9 cellular contexts compared by ENCODE assay signal in genomic region chr16:67169642-67170167, GRCh38. TPM values are rescaled to one million over a fixed set of nuclear protein-coding genes. Genes with fewer than 3 reads are reported as not detected.
DNase-seq lines count a peak whose midpoint lies in the region; ATAC-seq, FAIRE-seq and TF ChIP-seq lines count a peak whose summit lies in the region.
"Had no signal": no experiment of that assay in that cellular context is flagged by ENCODE, and none has a peak within 500 bp of the region (broad histone marks: within the 10 kb centered on the region; RNA-seq: fewer than 3 reads in every experiment).

No MANE protein-coding gene starts in this region.

- FAIRE-seq in GM19239 (lab: Jason Lieb, UNC) = no peak
- FAIRE-seq: islet of Langerhans had no signal

- H3K4me3 ChIP-seq in A673 (ENCODE audit: low read depth, low read length, poor library complexity, severe bottlenecking) (peak overlapping the region; percentile 52), mucosa of rectum (ENCODE audit: low read length in 2 of 2) (peak overlapping the region; percentile 61 to 67)

- H3K9ac ChIP-seq in mucosa of rectum (ENCODE audit: low read depth in 1 of 2, low read length in 2 of 2) = peak overlapping the region; percentile 68 to 72

- H3K4me1 ChIP-seq in A673 (ENCODE audit: insufficient read depth, low read length, poor library complexity, severe bottlenecking) (peaks cover 19% of the 10 kb centered on the region), mucosa of rectum (ENCODE audit: control insufficient read depth in 2 of 2, insufficient read depth in 2 of 2, low read length in 2 of 2) (peaks cover 42 to 44% of the 10 kb centered on the region in 2 donors)

- POLR2A ChIA-PET in A673 (lab: Charles Lee; ENCODE audit: low non-redundant PET) = interaction anchor here (0.7 kb wide), 1 partner anchor 9 kb away, joined by 4 read pairs; no protein-coding TSS in a partner anchor

- H3K27me3 ChIP-seq in A673 (replicated peaks; ENCODE audit: insufficient read depth, low read depth, low read length, poor library complexity) (no peaks in the 10 kb centered on the region), mucosa of rectum (ENCODE audit: control insufficient read depth in 2 of 2, insufficient read depth in 2 of 2, low read length in 2 of 2) (peaks cover 5 to 9% of the 10 kb centered on the region in 2 donors)

- intact Hi-C loops in A673 (cut with micrococcal nuclease; ENCODE audit: unreplicated experiment) = no loop called here

- peak; percentile 83 for TF ChIP-seq CTCF in A673 (conservative IDR thresholded peaks at IDR 0.05; ENCODE audit: low read depth, low read length)

- H3K36me3 ChIP-seq in A673 (ENCODE audit: insufficient read depth, low read length, poor library complexity, severe bottlenecking) = no peaks in the 10 kb centered on the region
- H3K36me3 ChIP-seq in mucosa of rectum (ENCODE audit: control insufficient read depth in 2 of 2, insufficient read depth in 2 of 2, low read length in 2 of 2) = no peaks in the 10 kb centered on the region

- H3K9me3 ChIP-seq in A673 (ENCODE audit: low read depth, low read length, poor library complexity, severe bottlenecking) (no peaks in the 10 kb centered on the region), mucosa of rectum (ENCODE audit: control insufficient read depth in 2 of 2, low read length in 2 of 2) (no peaks in the 10 kb centered on the region)

- DNase-seq in A673 (ENCODE audit: low spot score) = peak; percentile 77
- peak; percentile 88 for DNase-seq in SK-N-DZ (ENCODE audit: low spot score)
- peak; percentile 32 for DNase-seq in effector CD8-positive, alpha-beta T cell (lab: John Stamatoyannopoulos, UW)
- no peak for DNase-seq in GM19239 (ENCODE audit: insufficient read length, low spot score)
- no peak for DNase-seq in T1000 (lab: John Stamatoyannopoulos, UW)

- H3K27ac ChIP-seq in A673 (ENCODE audit: low read depth, low read length, poor library complexity, severe bottlenecking) = peak overlapping the region; percentile 69
- peak overlapping the region; percentile 60 to 71 for H3K27ac ChIP-seq in mucosa of rectum (ENCODE audit: low read depth in 2 of 2, low read length in 2 of 2)

- peak; percentile 10 for ATAC-seq in GM18505 (IDR thresholded peaks at IDR 0.05; ENCODE audit: unreplicated experiment)
- no peak for ATAC-seq in HG02642 (IDR thresholded peaks at IDR 0.05; ENCODE audit: poor library complexity, unreplicated experiment)

- CTCF ChIA-PET in A673 (lab: Charles Lee) = interaction anchor here (0.7 to 1.9 kb wide), 4 partner anchors 11 to 753 kb away, joined by 3 to 10 read pairs (median 6); no protein-coding TSS in a partner anchor

- no peak for TF ChIP-seq POLR2A in GM18505 (IDR thresholded peaks at IDR 0.05; ENCODE audit: borderline replicate concordance, extremely low read depth, insufficient read depth, insufficient read length)

- no TSS peak for BruUV-seq in A673 (replicated peaks; lab: Mats Ljungman, UMichigan)

RNA-seq across cellular contexts. Expression of gene NOL3, which starts 0.6 kb away (rescaled TPM):
- 15.3 and 16.4 TPM in 2 replicates for total RNA-seq in A673 (2021)
- polyA plus RNA-seq in SK-N-DZ (2014; cell fraction: cytosol; rRNA removed) = 25.8 and 26.0 TPM in 2 replicates
- 45.7 and 50.1 TPM in 2 replicates for polyA plus RNA-seq in SK-N-DZ (2014; cell fraction: nucleus; rRNA removed)

RNA-seq across cellular contexts. Expression of gene HSF4, which starts 5.2 kb away (rescaled TPM):
- 13.9 and 20.2 TPM in 2 replicates for total RNA-seq in A673 (2021)
- 25.4 and 28.6 TPM in 2 replicates for polyA plus RNA-seq in SK-N-DZ (2014; cell fraction: cytosol; rRNA removed)
- 838 and 851 TPM in 2 replicates for polyA plus RNA-seq in SK-N-DZ (2014; cell fraction: nucleus; rRNA removed)

RNA-seq across cellular contexts. Expression of gene FBXL8, which starts 9.9 kb away (rescaled TPM):
- 8.3 and 13.8 TPM in 2 replicates for total RNA-seq in A673 (2021)
- polyA plus RNA-seq in SK-N-DZ (2014; cell fraction: cytosol; rRNA removed) = 6.7 and 12.2 TPM in 2 replicates
- 116 and 122 TPM in 2 replicates for polyA plus RNA-seq in SK-N-DZ (2014; cell fraction: nucleus; rRNA removed)

RNA-seq across cellular contexts. Expression of gene TRADD, which starts 10.0 kb away (rescaled TPM):
- total RNA-seq in A673 (2021) = 7.7 and 10.8 TPM in 2 replicates
- 7.3 and 7.7 TPM in 2 replicates for polyA plus RNA-seq in SK-N-DZ (2014; cell fraction: cytosol; rRNA removed)
- polyA plus RNA-seq in SK-N-DZ (2014; cell fraction: nucleus; rRNA removed) = 12.7 and 14.7 TPM in 2 replicates

RNA-seq across cellular contexts. Expression of gene MATCAP1, which starts 14.1 kb away (rescaled TPM):
- total RNA-seq in A673 (2021) = 33.9 and 36.8 TPM in 2 replicates
- polyA plus RNA-seq in SK-N-DZ (2014; cell fraction: cytosol; rRNA removed) = 63.5 and 79.1 TPM in 2 replicates
- 425 and 497 TPM in 2 replicates for polyA plus RNA-seq in SK-N-DZ (2014; cell fraction: nucleus; rRNA removed)

Comparison
In these comparisons a context has a peak if more than half of its experiments do, and no peak if none do; other contexts are left out.
1. DNase-seq: peak in A673 (single experiment), SK-N-DZ (single experiment) and effector CD8-positive, alpha-beta T cell (single experiment); none in GM19239 (single experiment) and T1000 (single experiment).